In genomic region chr17:49439673-49440571, GRCh38 we compare ENCODE assay signal across 1 cellular context.
TF ChIP-seq lines count a peak whose summit lies in the region.

No MANE protein-coding gene starts in this region.

TF ChIP-seq in HCT116, 20 proteins besides CTCF, POLR2A, EP300 and RAD21:
- TF ChIP-seq TCF7L2 (IDR thresholded peaks at IDR 0.05; ENCODE audit: borderline replicate concordance, extremely low read depth, insufficient read depth, insufficient read length) (peak; percentile 61), MAX (IDR thresholded peaks at IDR 0.05) (no peak)
